1 cellular context compared by ENCODE assay signal in the genomic region with DNA sequence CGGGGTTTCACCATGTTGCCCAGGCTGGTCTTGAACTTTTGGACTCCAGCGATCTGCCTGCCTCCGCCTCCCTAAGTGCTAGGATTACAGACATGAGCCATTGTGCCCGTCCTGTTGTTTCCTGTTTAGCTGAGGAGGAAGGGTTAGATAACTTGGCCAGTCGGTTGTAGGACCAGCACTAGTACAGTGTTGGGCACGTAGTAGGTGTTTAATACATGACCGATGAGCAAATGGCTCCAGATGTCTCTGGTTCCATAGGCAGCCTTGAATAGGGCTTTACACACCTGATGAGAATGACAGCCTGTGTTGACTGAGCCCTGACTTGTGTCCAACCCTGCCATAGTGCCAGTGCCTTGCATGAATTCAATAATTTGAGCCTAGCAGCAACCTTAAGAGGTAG.
TF ChIP-seq lines count a peak whose summit lies in the region.

No MANE protein-coding gene starts in this region.

TF ChIP-seq in K562, 482 proteins besides CTCF, POLR2A, EP300 and RAD21:
- TF ChIP-seq ZNF24 (IDR thresholded peaks at IDR 0.05) (no peak), ZKSCAN1 (IDR thresholded peaks at IDR 0.05; ENCODE audit: low read depth, low read length) (peak; percentile 87)
